ENCODE assay signal across 20 cellular contexts in genomic region chr7:45856888-45857287, GRCh38. TPM values are rescaled to one million over a fixed set of nuclear protein-coding genes. Genes with fewer than 3 reads are reported as not detected.
"Had no signal": no experiment of that assay in that cellular context is flagged by ENCODE, and none has a peak within 500 bp of the region (broad histone marks: within the 10 kb centered on the region; RNA-seq: fewer than 3 reads in every experiment).

No MANE protein-coding gene starts in this region.

RNA-seq across cellular contexts. Expression of gene CCDC201, which starts 16.0 kb away (rescaled TPM):
- total RNA-seq: activated naive CD4-positive, alpha-beta T cell treated with anti-CD3 and anti-CD28 coated beads for 36 hours; activated naive CD4-positive, alpha-beta T cell treated with anti-CD3 and anti-CD28 coated beads, Interleukin-2, amount 50 U/mL, for 72 hours; activated naive CD8-positive, alpha-beta T cell treated with anti-CD3 and anti-CD28 coated beads for 36 hours; activated naive CD8-positive, alpha-beta T cell treated with anti-CD3 and anti-CD28 coated beads, Interleukin-2, amount 10 ng/mL, durations not matched to agents 7 days and 5 days; activated T-cell treated with anti-CD3 and anti-CD28 coated beads, Interleukin-2, amount 50 U/mL, for 4 hours; activated T-cell treated with anti-CD3 and anti-CD28 coated beads, Interleukin-2, amount 50 U/mL, for 72 hours; activated T-helper 1 cell treated with anti-CD3 and anti-CD28 coated beads, Interleukin-12 subunit alpha, Interleukin-12 subunit beta, Interleukin-2, Interleukin-4 antibody, amounts not matched to agents 30 ng/mL and 10 ng/mL and 1 ng/mL, durations not matched to agents 14 hours and 24 hours and 36 hours; activated T-helper 17 cell treated with anti-CD3 and anti-CD28 coated beads, Interleukin-2, amount 50 U/mL, for 72 hours; activated T-helper 2 cell treated with anti-CD3 and anti-CD28 coated beads, Interferon-gamma antibody, Interleukin-2, Interleukin-4, amounts not matched to agents 10 μg/mL and 5 μg/mL and 100 μg/mL, durations not matched to agents 14 hours and 24 hours and 36 hours; adrenal gland; aorta; ascending aorta; astrocyte; body of pancreas; breast epithelium; cardiac muscle cell; cardiac septum; cerebellum; chondrocyte had no signal
- polyA plus RNA-seq: adipose tissue, adrenal gland, aorta, cardiac muscle cell had no signal

RNA-seq across cellular contexts. Expression of gene IGFBP1, which starts 31.4 kb away (rescaled TPM):
- total RNA-seq: activated naive CD4-positive, alpha-beta T cell treated with anti-CD3 and anti-CD28 coated beads for 36 hours; activated naive CD4-positive, alpha-beta T cell treated with anti-CD3 and anti-CD28 coated beads, Interleukin-2, amount 50 U/mL, for 72 hours; activated naive CD8-positive, alpha-beta T cell treated with anti-CD3 and anti-CD28 coated beads for 36 hours; activated naive CD8-positive, alpha-beta T cell treated with anti-CD3 and anti-CD28 coated beads, Interleukin-2, amount 10 ng/mL, durations not matched to agents 7 days and 5 days; activated T-cell treated with anti-CD3 and anti-CD28 coated beads, Interleukin-2, amount 50 U/mL, for 72 hours; activated T-helper 1 cell treated with anti-CD3 and anti-CD28 coated beads, Interleukin-12 subunit alpha, Interleukin-12 subunit beta, Interleukin-2, Interleukin-4 antibody, amounts not matched to agents 30 ng/mL and 10 ng/mL and 1 ng/mL, durations not matched to agents 14 hours and 24 hours and 36 hours; activated T-helper 17 cell treated with anti-CD3 and anti-CD28 coated beads, Interleukin-2, amount 50 U/mL, for 72 hours; activated T-helper 2 cell treated with anti-CD3 and anti-CD28 coated beads, Interferon-gamma antibody, Interleukin-2, Interleukin-4, amounts not matched to agents 10 μg/mL and 5 μg/mL and 100 μg/mL, durations not matched to agents 14 hours and 24 hours and 36 hours; aorta; ascending aorta; astrocyte; cardiac septum had no signal
- polyA plus RNA-seq: aorta, cardiac muscle cell had no signal
